Comparison of ENCODE assay signal across 8 cellular contexts in the genomic region with DNA sequence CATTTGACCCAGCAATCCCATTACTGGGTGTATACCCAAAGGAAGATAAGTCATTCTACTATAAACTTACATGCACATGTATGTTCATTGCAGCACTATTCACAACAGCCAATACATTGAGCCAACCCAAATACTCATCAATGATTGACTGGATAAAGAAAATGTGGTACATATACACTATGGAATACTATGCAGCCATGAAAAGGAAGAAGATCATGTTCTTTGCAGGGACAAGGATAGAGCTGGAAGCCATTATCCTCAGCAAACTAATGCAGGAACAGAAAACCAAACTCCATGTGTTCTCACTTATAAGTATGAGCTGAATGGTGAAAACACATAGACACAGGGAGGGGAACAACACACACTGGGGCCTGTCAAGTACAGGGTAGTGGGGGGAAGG.
"Had no signal": no experiment of that assay in that cellular context is flagged by ENCODE, and none has a peak within 500 bp of the region (broad histone marks: within the 10 kb centered on the region; RNA-seq: fewer than 3 reads in every experiment).

No MANE protein-coding gene starts in this region.

- FAIRE-seq: G401.6, GM12878, GM12891, GM12892, GM18507, GM19239 had no signal

- ATAC-seq: GM12878 had no signal

- DNase-seq: GDM1, GF-D8 had no signal

- H3K4me3 ChIP-seq: GM12878 had no signal
